Comparison of ENCODE assay signal across 18 cellular contexts in the genomic region with DNA sequence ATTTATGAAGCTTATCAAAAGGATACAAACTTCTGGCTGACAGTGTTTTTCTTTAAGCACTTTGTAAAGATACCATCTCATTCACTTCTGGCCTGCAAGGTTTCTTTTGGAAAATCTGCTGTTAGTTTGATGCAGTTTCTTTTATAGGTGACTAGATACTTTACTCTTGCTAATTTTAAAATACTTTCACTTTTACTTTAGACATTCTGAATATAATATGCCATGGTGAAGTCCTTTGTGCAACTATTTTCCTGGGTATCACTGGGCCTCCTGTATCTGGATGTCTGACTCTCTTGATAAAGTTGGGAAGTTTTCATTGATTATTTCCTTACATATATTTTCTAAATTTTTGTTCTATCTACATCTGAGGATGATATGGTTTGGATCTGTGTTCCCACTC. TPM values are rescaled to one million over a fixed set of nuclear protein-coding genes. Genes with fewer than 3 reads are reported as not detected.
DNase-seq lines count a peak whose midpoint lies in the region; ATAC-seq, FAIRE-seq and TF ChIP-seq lines count a peak whose summit lies in the region.
"Had no signal": no experiment of that assay in that cellular context is flagged by ENCODE, and none has a peak within 500 bp of the region (broad histone marks: within the 10 kb centered on the region; RNA-seq: fewer than 3 reads in every experiment).

No MANE protein-coding gene starts in this region.

- DNase-seq in T-helper 2 cell treated with Interferon-gamma antibody and Interleukin-4, amounts not matched to agents 5 μg/mL and 100 μg/mL, for 36 hours (ENCODE audit: low spot score): no peak
- DNase-seq in T-helper 2 cell (no peak), T-cell (no peak), H54 (ENCODE audit: insufficient read length, low spot score) (no peak), CD1c-positive myeloid dendritic cell (ENCODE audit: extremely low spot score) (no peak)
- no peak for DNase-seq in activated naive CD4-positive, alpha-beta T cell (lab: John Stamatoyannopoulos, UW)
- DNase-seq in effector memory CD8-positive, alpha-beta T cell: no peak
- DNase-seq: 8988T, BE2C, DMS79 treated with DMSO at 0.1 percent for 48 hours, GOT3, KG1, NCI-H1092, NCI-H146, NCI-H2081, NCI-H82 had no signal

- peaks cover 2% of the 10 kb centered on the region for H3K27me3 Mint-ChIP-seq in T-helper 2 cell treated with Interferon-gamma antibody and Interleukin-4, amounts not matched to agents 5 μg/mL and 100 μg/mL, for 36 hours (ENCODE audit: low read depth)
- no peaks in the 10 kb centered on the region for H3K27me3 Mint-ChIP-seq in activated naive CD4-positive, alpha-beta T cell treated with anti-CD3 and anti-CD28 coated beads, Interleukin-2, amount 50 U/mL, for 24 hours
- no peaks in the 10 kb centered on the region for H3K27me3 Mint-ChIP-seq in T-cell
- no peaks in the 10 kb centered on the region for H3K27me3 Mint-ChIP-seq in effector memory CD8-positive, alpha-beta T cell

- no peak for TF ChIP-seq POLR2A in H54 (IDR thresholded peaks at IDR 0.05; ENCODE audit: low read depth, low read length)

- H3K9me3 Mint-ChIP-seq in T-helper 2 cell treated with Interferon-gamma antibody and Interleukin-4, amounts not matched to agents 5 μg/mL and 100 μg/mL, for 36 hours: peaks cover 42% of the 10 kb centered on the region
- peaks cover 32% of the 10 kb centered on the region for H3K9me3 Mint-ChIP-seq in activated naive CD4-positive, alpha-beta T cell treated with anti-CD3 and anti-CD28 coated beads, Interleukin-2, amount 50 U/mL, for 24 hours
- H3K9me3 Mint-ChIP-seq in T-cell: peaks cover 14 to 48% (median 34%) of the 10 kb centered on the region in 3 donors
- peaks cover 4 to 6% of the 10 kb centered on the region in 2 donors for H3K9me3 Mint-ChIP-seq in effector memory CD8-positive, alpha-beta T cell

- CTCF ChIA-PET in T-cell (lab: Charles Lee): no interaction called here

- H3K4me1 Mint-ChIP-seq in T-helper 2 cell treated with Interferon-gamma antibody and Interleukin-4, amounts not matched to agents 5 μg/mL and 100 μg/mL, for 36 hours (ENCODE audit: low read depth): peaks cover 15% of the 10 kb centered on the region
- H3K4me1 Mint-ChIP-seq in activated naive CD4-positive, alpha-beta T cell treated with anti-CD3 and anti-CD28 coated beads, Interleukin-2, amount 50 U/mL, for 24 hours: peaks cover 19% of the 10 kb centered on the region
- peaks cover 10 to 27% (median 10%) of the 10 kb centered on the region in 3 donors for H3K4me1 Mint-ChIP-seq in T-cell
- H3K4me1 Mint-ChIP-seq in effector memory CD8-positive, alpha-beta T cell (ENCODE audit: low read depth in 2 of 2): peaks cover 3 to 10% of the 10 kb centered on the region in 2 donors

- ATAC-seq in T-cell (replicated peaks in 1 of 4): no peak
- no peak for ATAC-seq in effector memory CD8-positive, alpha-beta T cell (replicated peaks)

- FAIRE-seq in H54 (lab: Jason Lieb, UNC): no peak
- FAIRE-seq: G401.6 had no signal

- H3K27ac Mint-ChIP-seq in T-helper 2 cell treated with Interferon-gamma antibody and Interleukin-4, amounts not matched to agents 5 μg/mL and 100 μg/mL, for 36 hours: peak overlapping the region; percentile 27
- no peak overlapping the region for H3K27ac Mint-ChIP-seq in activated naive CD4-positive, alpha-beta T cell treated with anti-CD3 and anti-CD28 coated beads, Interleukin-2, amount 50 U/mL, for 24 hours
- peak overlapping the region; percentile 39 to 58 for H3K27ac Mint-ChIP-seq in T-cell
- H3K27ac Mint-ChIP-seq in effector memory CD8-positive, alpha-beta T cell: peak overlapping the region; percentile 20 to 73

- POLR2A ChIA-PET in T-cell (lab: Charles Lee): no interaction called here

- peak overlapping the region; percentile 27 for H3K4me3 Mint-ChIP-seq in T-helper 2 cell treated with Interferon-gamma antibody and Interleukin-4, amounts not matched to agents 5 μg/mL and 100 μg/mL, for 36 hours
- H3K4me3 Mint-ChIP-seq in activated naive CD4-positive, alpha-beta T cell treated with anti-CD3 and anti-CD28 coated beads, Interleukin-2, amount 50 U/mL, for 24 hours: peak overlapping the region; percentile 4
- H3K4me3 Mint-ChIP-seq in T-cell: peak overlapping the region in 1 of 3 donors; percentile 8
- H3K4me3 Mint-ChIP-seq in effector memory CD8-positive, alpha-beta T cell: peak overlapping the region; percentile 27 to 38

- peaks cover 22% of the 10 kb centered on the region for H3K36me3 Mint-ChIP-seq in T-helper 2 cell treated with Interferon-gamma antibody and Interleukin-4, amounts not matched to agents 5 μg/mL and 100 μg/mL, for 36 hours (ENCODE audit: low read depth)
- H3K36me3 Mint-ChIP-seq in activated naive CD4-positive, alpha-beta T cell treated with anti-CD3 and anti-CD28 coated beads, Interleukin-2, amount 50 U/mL, for 24 hours: peaks cover 46% of the 10 kb centered on the region
- peaks cover 55% of the 10 kb centered on the region for H3K36me3 Mint-ChIP-seq in T-cell
- no peaks in the 10 kb centered on the region for H3K36me3 Mint-ChIP-seq in effector memory CD8-positive, alpha-beta T cell (ENCODE audit: insufficient read depth)

RNA-seq across cellular contexts. Expression of a gene that starts 29.0 kb away (rescaled TPM):
- total RNA-seq in T-cell: 10 to 100 TPM; 22.5 to 33.1 (median 27.0) TPM
